Comparison of ENCODE assay signal across 8 cellular contexts in genomic region chr12:51368640-51369517, GRCh38. TPM values are rescaled to one million over a fixed set of nuclear protein-coding genes. Genes with fewer than 3 reads are reported as not detected.
DNase-seq lines count a peak whose midpoint lies in the region; ATAC-seq lines count a peak whose summit lies in the region.

No MANE protein-coding gene starts in this region.

- peak; percentile 97 for ATAC-seq in HG03045 (IDR thresholded peaks at IDR 0.05; ENCODE audit: unreplicated experiment)
- peak; percentile 28 to 74 for ATAC-seq in left cardiac atrium

- intact Hi-C loops in left cardiac atrium (cut with DNase I), result no loop called here

- DNase-seq in NCI-H2107 treated with DMSO at 0.1 percent for 48 hours (lab: John Stamatoyannopoulos, UW; ENCODE audit: unreplicated experiment) (peak; percentile 36), NCI-H2107 (lab: John Stamatoyannopoulos, UW) (no peak), NOMO-1 treated with dmso at 0.1 percent for 144 hours (lab: John Stamatoyannopoulos, UW; ENCODE audit: unreplicated experiment) (peak; percentile 67), activated T-cell treated with anti-CD3 and anti-CD28 coated beads for 1 hour (ENCODE audit: low read depth) (peak; percentile 71), left cardiac atrium (peak; percentile 34), midbrain (lab: John Stamatoyannopoulos, UW) (no peak)
- DNase-seq in stimulated activated CD4-positive, alpha-beta T cell treated with anti-CD3 and anti-CD28 coated beads, Interleukin-4, amount 100 ng/mL, for 4 hours, result peak; percentile 63 to 86

RNA-seq across cellular contexts. Expression of gene GALNT6, which starts 22.3 kb away (rescaled TPM):
- total RNA-seq in left cardiac atrium, result 1 to 10 TPM; 3.6 to 4.4 TPM

RNA-seq across cellular contexts. Expression of gene CELA1, which starts 22.4 kb away (rescaled TPM):
- total RNA-seq in left cardiac atrium, result not detected

RNA-seq across cellular contexts. Expression of gene BIN2, which starts 44.9 kb away (rescaled TPM):
- total RNA-seq in left cardiac atrium, result 1 to 10 TPM; 3.2 to 4.0 TPM

RNA-seq across cellular contexts. Expression of gene SLC4A8, which starts 55.8 kb away (rescaled TPM):
- total RNA-seq in left cardiac atrium, result under 1 TPM; 0.29 to 0.71 TPM

Comparison
In these comparisons a context has a peak if more than half of its experiments do, and no peak if none do; other contexts are left out.
1. DNase-seq: peak in NCI-H2107 treated with DMSO at 0.1 percent for 48 hours (single experiment), NOMO-1 treated with dmso at 0.1 percent for 144 hours (single experiment), activated T-cell treated with anti-CD3 and anti-CD28 coated beads for 1 hour (single experiment), left cardiac atrium (single experiment) and stimulated activated CD4-positive, alpha-beta T cell treated with anti-CD3 and anti-CD28 coated beads, Interleukin-4, amount 100 ng/mL, for 4 hours (2 of 2); none in NCI-H2107 (single experiment) and midbrain (single experiment).